ENCODE assay signal across 13 cellular contexts in the genomic region with DNA sequence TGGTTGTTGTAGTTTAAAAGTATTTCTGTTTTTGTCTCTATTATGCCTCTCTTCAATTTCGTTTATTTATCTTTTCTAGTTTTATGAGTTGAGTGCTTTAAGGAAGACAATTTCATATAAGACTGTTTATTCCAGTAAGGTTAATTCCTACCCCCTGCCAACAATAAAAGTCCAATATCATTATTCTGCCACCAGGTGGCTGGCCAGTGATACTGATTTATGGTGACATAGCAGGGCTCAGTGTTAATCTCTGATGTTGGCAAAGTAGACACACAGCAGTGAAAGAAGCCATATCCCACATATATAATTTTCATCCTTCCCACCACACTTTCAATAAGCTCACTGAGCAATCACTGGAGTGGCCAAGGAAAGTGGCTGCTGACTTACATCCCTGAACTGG.
DNase-seq lines count a peak whose midpoint lies in the region; ATAC-seq and TF ChIP-seq lines count a peak whose summit lies in the region.
"Had no signal": no experiment of that assay in that cellular context is flagged by ENCODE, and none has a peak within 500 bp of the region (broad histone marks: within the 10 kb centered on the region; RNA-seq: fewer than 3 reads in every experiment).

No MANE protein-coding gene starts in this region.

- peaks cover 0 to 4% of the 10 kb centered on the region in 2 donors for H3K9me3 ChIP-seq in breast epithelium
- no peaks in the 10 kb centered on the region for H3K9me3 ChIP-seq in PC-9 (ENCODE audit: insufficient read depth, low read depth)
- H3K9me3 ChIP-seq in tibial artery, result no peaks in the 10 kb centered on the region
- H3K9me3 ChIP-seq: ovary had no signal

- no peak for ATAC-seq in HG02981 (IDR thresholded peaks at IDR 0.05; ENCODE audit: unreplicated experiment)
- ATAC-seq in GM19023 (IDR thresholded peaks at IDR 0.05; ENCODE audit: unreplicated experiment), result no peak
- ATAC-seq: activated CD4-positive, CD25-positive, alpha-beta regulatory T cell treated with anti-CD3 and anti-CD28 coated beads, Interleukin-2, amount 50 U/mL, for 24 hours; stimulated activated naive CD8-positive, alpha-beta T cell treated with anti-CD3 and anti-CD28 coated beads, Interleukin-15, amount 100 ng/mL, for 72 hours had no signal

- no peaks in the 10 kb centered on the region for H3F3A ChIP-seq in PC-9 (ENCODE audit: insufficient read depth, low read depth)

- no peaks in the 10 kb centered on the region for H4K20me1 ChIP-seq in PC-9 (ENCODE audit: insufficient read depth)

- POLR2A ChIA-PET in MCF 10A (lab: Yijun Ruan, JAX), result no interaction called here
- POLR2A ChIA-PET in PC-9 (lab: Charles Lee; ENCODE audit: unreplicated experiment), result no interaction called here

- H3K36me3 ChIP-seq in breast epithelium, result no peaks in the 10 kb centered on the region
- no peaks in the 10 kb centered on the region for H3K36me3 ChIP-seq in PC-9 (ENCODE audit: low read depth)
- no peaks in the 10 kb centered on the region for H3K36me3 ChIP-seq in tibial artery
- H3K36me3 ChIP-seq: ovary had no signal

- DNase-seq in MCF 10A (ENCODE audit: unreplicated experiment) (peak; percentile 65), breast epithelium (ENCODE audit: low spot score in 2 of 2) (no peak), PC-9 (no peak), fibroblast of the aortic adventitia (ENCODE audit: low read depth) (peak; percentile 48), tibial artery (no peak), epidermal melanocyte (ENCODE audit: insufficient read length, low spot score) (no peak)
- DNase-seq: CD8-positive, alpha-beta memory T cell; NCI-H187; ovary; stimulated activated naive CD8-positive, alpha-beta T cell treated with anti-CD3 and anti-CD28 coated beads, Interleukin-15, amount 100 ng/mL, for 72 hours had no signal

- no peak for TF ChIP-seq POLR2A in breast epithelium (IDR thresholded peaks at IDR 0.05)

- no peak overlapping the region for H3K4me3 Mint-ChIP-seq in MCF 10A (ENCODE audit: unreplicated experiment)
- H3K4me3 Mint-ChIP-seq: CD8-positive, alpha-beta memory T cell; stimulated activated naive CD8-positive, alpha-beta T cell treated with anti-CD3 and anti-CD28 coated beads, Interleukin-15, amount 100 ng/mL, for 72 hours had no signal

- H3K9me2 ChIP-seq in PC-9 (ENCODE audit: insufficient read depth), result no peaks in the 10 kb centered on the region

- CTCF ChIA-PET in MCF 10A (lab: Yijun Ruan, JAX), result interaction anchor here (0.9 to 1.7 kb wide), 7 partner anchors 18 to 486 kb away, joined by 3 to 7 read pairs (median 4); no protein-coding TSS in a partner anchor
- CTCF ChIA-PET in PC-9 (lab: Charles Lee), result interaction anchor here (0.6 kb wide), 1 partner anchor 301 kb away, joined by 3 read pairs; no protein-coding TSS in a partner anchor

- no peak overlapping the region for H2AFZ ChIP-seq in PC-9

- H3K27ac ChIP-seq in breast epithelium, result no peak overlapping the region
- H3K27ac ChIP-seq in PC-9, result no peak overlapping the region
- H3K27ac ChIP-seq in tibial artery, result no peak overlapping the region
- H3K27ac ChIP-seq: ovary had no signal

- H3K27me3 ChIP-seq in breast epithelium (no peaks in the 10 kb centered on the region), PC-9 (ENCODE audit: insufficient read depth, low read depth) (no peaks in the 10 kb centered on the region), tibial artery (no peaks in the 10 kb centered on the region)
- H3K27me3 ChIP-seq: ovary had no signal

- BruUV-seq in MCF 10A (replicated peaks; lab: Mats Ljungman, UMichigan) (no TSS peak), PC-9 (replicated peaks; lab: Mats Ljungman, UMichigan) (no TSS peak)

- H3K4me2 ChIP-seq in PC-9, result no peak overlapping the region

- no peaks in the 10 kb centered on the region for H3K9me3 Mint-ChIP-seq in MCF 10A (ENCODE audit: unreplicated experiment)

- H3K79me2 ChIP-seq in PC-9 (ENCODE audit: low read depth), result no peaks in the 10 kb centered on the region

- H3K36me3 Mint-ChIP-seq in MCF 10A (ENCODE audit: insufficient read depth, unreplicated experiment), result peaks cover 2% of the 10 kb centered on the region
- H3K36me3 Mint-ChIP-seq: CD8-positive, alpha-beta memory T cell had no signal

- H3K4me1 ChIP-seq in breast epithelium (no peaks in the 10 kb centered on the region), PC-9 (replicated peaks; ENCODE audit: insufficient read depth) (no peaks in the 10 kb centered on the region), tibial artery (no peaks in the 10 kb centered on the region)

- no peak overlapping the region for H3K27ac Mint-ChIP-seq in MCF 10A (ENCODE audit: low read depth, unreplicated experiment)
- H3K27ac Mint-ChIP-seq: CD8-positive, alpha-beta memory T cell; stimulated activated naive CD8-positive, alpha-beta T cell treated with anti-CD3 and anti-CD28 coated beads, Interleukin-15, amount 100 ng/mL, for 72 hours had no signal

- TF ChIP-seq CTCF in MCF 10A (IDR thresholded peaks at IDR 0.05; ENCODE audit: unreplicated experiment), result peak; percentile 36
- peak in 1 of 3 donors; percentile 9 for TF ChIP-seq CTCF in breast epithelium (IDR thresholded peaks at IDR 0.05)
- TF ChIP-seq CTCF in PC-9 (conservative IDR thresholded peaks at IDR 0.05), result peak; percentile 60
- TF ChIP-seq CTCF in fibroblast of the aortic adventitia (IDR thresholded peaks at IDR 0.05; ENCODE audit: insufficient read depth, low read length), result peak; percentile 51
- TF ChIP-seq CTCF in tibial artery (IDR thresholded peaks at IDR 0.05), result peak; percentile 11 to 25

- intact Hi-C loops in MCF 10A (cut with micrococcal nuclease), result loop anchor here (1.0 to 2.0 kb wide), 3 partner anchors 150 to 487 kb away; no protein-coding TSS in a partner anchor
- intact Hi-C loops in breast epithelium (cut with DNase I; ENCODE audit: low total_unique reads), result no loop called here
- intact Hi-C loops in PC-9 (cut with micrococcal nuclease; ENCODE audit: unreplicated experiment), result loop anchor here (1.0 to 5.0 kb wide), 2 partner anchors 152 to 313 kb away; no protein-coding TSS in a partner anchor
- intact Hi-C loops in tibial artery (cut with DNase I; ENCODE audit: low total_unique reads), result no loop called here

- H3K4me1 Mint-ChIP-seq in MCF 10A (ENCODE audit: insufficient read depth, unreplicated experiment), result no peaks in the 10 kb centered on the region
- H3K4me1 Mint-ChIP-seq: CD8-positive, alpha-beta memory T cell; stimulated activated naive CD8-positive, alpha-beta T cell treated with anti-CD3 and anti-CD28 coated beads, Interleukin-15, amount 100 ng/mL, for 72 hours had no signal

- H3K4me3 ChIP-seq in breast epithelium, result no peak overlapping the region
- no peak overlapping the region for H3K4me3 ChIP-seq in PC-9
- H3K4me3 ChIP-seq in fibroblast of the aortic adventitia (ENCODE audit: low read depth, low read length), result no peak overlapping the region
- H3K4me3 ChIP-seq in tibial artery, result no peak overlapping the region
- H3K4me3 ChIP-seq: ovary had no signal

- H3K27me3 Mint-ChIP-seq in MCF 10A (ENCODE audit: insufficient read depth, unreplicated experiment), result no peaks in the 10 kb centered on the region
- H3K27me3 Mint-ChIP-seq: CD8-positive, alpha-beta memory T cell; stimulated activated naive CD8-positive, alpha-beta T cell treated with anti-CD3 and anti-CD28 coated beads, Interleukin-15, amount 100 ng/mL, for 72 hours had no signal

Comparison
In these comparisons a context has a peak if more than half of its experiments do, and no peak if none do; other contexts are left out.
1. DNase-seq: peak in MCF 10A (single experiment) and fibroblast of the aortic adventitia (single experiment); none in breast epithelium (0 of 2), PC-9 (0 of 2), tibial artery (0 of 2) and epidermal melanocyte (single experiment).
2. intact Hi-C loops: an anchor here in MCF 10A (1.0 to 2.0 kb wide) and PC-9 (1.0 to 5.0 kb wide); none called in breast epithelium and tibial artery.